Comparison of ENCODE assay signal across 8 cellular contexts in the genomic region with DNA sequence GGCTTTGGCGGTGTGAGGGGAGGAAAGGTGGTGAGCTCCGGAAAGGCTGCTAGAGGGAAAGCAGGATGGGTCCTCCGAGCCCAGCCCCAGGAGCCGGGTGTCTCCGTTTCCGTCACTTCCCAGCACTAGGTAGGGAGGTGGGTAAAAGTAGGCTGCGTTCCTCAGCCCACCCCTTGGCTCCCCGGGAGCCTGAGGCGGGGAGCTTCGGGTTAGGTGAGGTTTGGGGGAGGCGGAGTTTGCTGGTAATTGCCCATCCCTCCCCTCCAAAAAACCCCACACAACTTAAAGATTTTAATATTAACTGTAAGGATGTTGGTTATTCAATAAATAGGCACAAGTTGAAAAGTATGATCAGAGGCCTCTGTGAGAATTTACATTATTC. TPM values are rescaled to one million over a fixed set of nuclear protein-coding genes. Genes with fewer than 3 reads are reported as not detected.
DNase-seq lines count a peak whose midpoint lies in the region; ATAC-seq and TF ChIP-seq lines count a peak whose summit lies in the region.

No MANE protein-coding gene starts in this region.

- no peaks in the 10 kb centered on the region for H3K9me3 Mint-ChIP-seq in effector memory CD8-positive, alpha-beta T cell

- intact Hi-C loops in ovary (cut with DNase I): no loop called here

- peak overlapping the region; percentile 26 to 88 for H3K27ac ChIP-seq in ovary

- H3K9me3 ChIP-seq in ovary: no peaks in the 10 kb centered on the region

- peak overlapping the region; percentile 86 to 93 for H3K4me3 Mint-ChIP-seq in effector memory CD8-positive, alpha-beta T cell

- 0 to 1% (median 0%) methylated on average over 11 of the region's 11 CpGs for WGBS in ovary, 3 donors

- H3K27me3 Mint-ChIP-seq in effector memory CD8-positive, alpha-beta T cell: no peaks in the 10 kb centered on the region

- H3K4me3 ChIP-seq in GM06990 (replicated peaks; ENCODE audit: low read depth, low read length): peak overlapping the region; percentile 89
- peak overlapping the region; percentile 75 for H3K4me3 ChIP-seq in Jurkat, Clone E6-1 (ENCODE audit: low read length)
- peak overlapping the region; percentile 72 for H3K4me3 ChIP-seq in ovary

- peak overlapping the region; percentile 98 to 99 for H3K27ac Mint-ChIP-seq in effector memory CD8-positive, alpha-beta T cell

- H3K27me3 ChIP-seq in GM06990 (replicated peaks; ENCODE audit: control insufficient read depth, insufficient read depth, low read length): no peaks in the 10 kb centered on the region
- H3K27me3 ChIP-seq in ovary: no peaks in the 10 kb centered on the region

- peaks cover 18 to 25% of the 10 kb centered on the region in 2 donors for H3K4me1 Mint-ChIP-seq in effector memory CD8-positive, alpha-beta T cell (ENCODE audit: low read depth in 2 of 2)

- TF ChIP-seq CTCF in GM06990 (IDR thresholded peaks at IDR 0.05; ENCODE audit: insufficient read depth, low read length, poor library complexity, severe bottlenecking): no peak
- TF ChIP-seq CTCF in ovary (IDR thresholded peaks at IDR 0.05): no peak

- H3K36me3 ChIP-seq in GM06990 (ENCODE audit: control insufficient read depth, insufficient read depth, low read length) (peaks cover 2% of the 10 kb centered on the region; the same call in 1 of the 2 replicates), ovary (no peaks in the 10 kb centered on the region)

- peak; percentile 67 for TF ChIP-seq POLR2A in ovary (IDR thresholded peaks at IDR 0.05)

- ATAC-seq in GM21529 (IDR thresholded peaks at IDR 0.05; ENCODE audit: unreplicated experiment): peak; percentile 23
- ATAC-seq in effector memory CD8-positive, alpha-beta T cell (replicated peaks): peak; percentile 15

- DNase-seq in GM06990 (ENCODE audit: extremely low read depth, insufficient read length) (no peak), ovary (no peak), NCI-H526 (lab: John Stamatoyannopoulos, UW) (no peak), RPMI8226 (no peak), putamen (ENCODE audit: low spot score) (no peak)
- DNase-seq in Jurkat, Clone E6-1 (ENCODE audit: low read depth, low spot score): no peak
- no peak for DNase-seq in effector memory CD8-positive, alpha-beta T cell

- peaks cover 2% of the 10 kb centered on the region for H3K4me1 ChIP-seq in ovary (ENCODE audit: insufficient read depth)

- H3K36me3 Mint-ChIP-seq in effector memory CD8-positive, alpha-beta T cell (ENCODE audit: insufficient read depth): peaks cover 28% of the 10 kb centered on the region

- TF ChIP-seq EP300 in ovary (IDR thresholded peaks at IDR 0.05): no peak

RNA-seq across cellular contexts. Expression of gene ATF2, which starts 0.6 kb away (rescaled TPM):
- polyA plus RNA-seq in Jurkat, Clone E6-1 (2012; ENCODE audit: insufficient read depth, insufficient read length): 23.9 TPM
- 10 to 100 TPM; 46.6 to 69.8 (median 60.5) TPM for total RNA-seq in ovary
- polyA plus RNA-seq in ovary: 10 to 100 TPM; 21.4 to 30.5 TPM

RNA-seq across cellular contexts. Expression of gene ATP5MC3, which starts 13.0 kb away (rescaled TPM):
- 400 TPM for polyA plus RNA-seq in Jurkat, Clone E6-1 (2012; ENCODE audit: insufficient read depth, insufficient read length)
- 100 to 1,000 TPM in 6 of 7 donors, 10 to 100 TPM in 1; 59.0 to 138 (median 112) TPM for total RNA-seq in ovary
- polyA plus RNA-seq in ovary: 100 to 1,000 TPM; 128 to 158 TPM
